ENCODE assay signal across 21 cellular contexts in the genomic region with DNA sequence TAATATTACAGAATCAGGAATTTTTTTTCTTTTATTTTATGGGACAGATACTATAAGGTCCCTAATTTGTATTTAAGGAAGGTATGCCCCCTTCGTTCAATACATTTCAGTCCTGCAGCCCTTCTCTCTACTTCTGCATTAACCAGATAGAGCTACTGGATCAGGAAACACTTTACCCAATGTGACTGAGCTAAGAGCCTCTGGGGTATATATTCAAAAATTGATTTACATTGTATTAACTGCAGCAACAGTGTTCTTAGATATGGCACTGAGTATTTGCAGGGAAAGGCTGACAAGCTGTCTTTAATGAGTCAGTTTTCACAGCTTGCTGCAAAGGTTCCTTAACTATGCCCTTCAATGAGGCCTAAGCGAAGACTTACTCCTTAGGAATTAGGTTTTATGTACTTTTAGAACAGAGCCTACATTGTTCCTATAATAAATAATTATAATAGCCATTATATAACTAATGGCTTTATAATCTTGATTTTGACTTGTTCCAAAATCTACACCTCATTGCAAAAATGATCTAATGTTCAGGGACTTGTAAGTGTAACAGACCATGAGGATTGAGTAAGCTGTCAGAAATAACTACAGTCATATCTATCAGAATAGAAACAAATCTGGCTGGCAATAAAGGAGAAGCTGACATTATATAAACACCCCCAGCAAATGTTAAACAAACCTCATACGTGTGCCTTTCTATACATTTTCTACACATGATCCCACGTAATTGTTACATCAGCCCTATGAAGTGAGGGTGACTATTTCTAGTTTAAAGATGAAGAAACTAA. TPM values are rescaled to one million over a fixed set of nuclear protein-coding genes. Genes with fewer than 3 reads are reported as not detected.
"Had no signal": no experiment of that assay in that cellular context is flagged by ENCODE, and none has a peak within 500 bp of the region (broad histone marks: within the 10 kb centered on the region; RNA-seq: fewer than 3 reads in every experiment).

No MANE protein-coding gene starts in this region.

- H3K36me3 ChIP-seq: stomach, thoracic aorta had no signal

- H3K27ac Mint-ChIP-seq: activated B cell treated with CpG ODN at 0.5 μM for 24 hours; activated CD8-positive, alpha-beta T cell treated with anti-CD3 and anti-CD28 coated beads, Interleukin-2, amount 10 ng/mL, durations not matched to agents 7 days and 5 days; activated naive CD8-positive, alpha-beta T cell treated with anti-CD3 and anti-CD28 coated beads for 36 hours; progenitor cell of endocrine pancreas had no signal

- H3K9me3 Mint-ChIP-seq: activated B cell treated with CpG ODN at 0.5 μM for 24 hours; activated naive CD8-positive, alpha-beta T cell treated with anti-CD3 and anti-CD28 coated beads for 36 hours; nephron progenitor cell had no signal

- H3K27me3 ChIP-seq: stomach had no signal

- H3K4me3 Mint-ChIP-seq: activated B cell treated with CpG ODN at 0.5 μM for 24 hours; activated CD8-positive, alpha-beta T cell treated with anti-CD3 and anti-CD28 coated beads, Interleukin-2, amount 10 ng/mL, durations not matched to agents 7 days and 5 days; activated naive CD8-positive, alpha-beta T cell treated with anti-CD3 and anti-CD28 coated beads for 36 hours; nephron progenitor cell had no signal

- ATAC-seq: activated CD8-positive, alpha-beta T cell treated with anti-CD3 and anti-CD28 coated beads, Interleukin-2, amount 10 ng/mL, durations not matched to agents 7 days and 5 days had no signal

- H3K9me3 ChIP-seq: stomach, thoracic aorta had no signal

- H3K36me3 Mint-ChIP-seq: activated naive CD8-positive, alpha-beta T cell treated with anti-CD3 and anti-CD28 coated beads for 36 hours had no signal

- H3K4me1 Mint-ChIP-seq: activated B cell treated with CpG ODN at 0.5 μM for 24 hours; activated naive CD8-positive, alpha-beta T cell treated with anti-CD3 and anti-CD28 coated beads for 36 hours had no signal

- DNase-seq: activated B cell treated with CpG ODN at 0.5 μM for 24 hours; activated CD4-positive, alpha-beta T cell treated with anti-CD3 and anti-CD28 coated beads for 48 hours; activated CD8-positive, alpha-beta memory T cell treated with anti-CD3 and anti-CD28 coated beads, Interleukin-2, amount 50 U/mL, for 4 hours; activated CD8-positive, alpha-beta T cell treated with anti-CD3 and anti-CD28 coated beads, Interleukin-2, amount 10 ng/mL, durations not matched to agents 7 days and 5 days; activated naive CD8-positive, alpha-beta T cell treated with anti-CD3 and anti-CD28 coated beads for 36 hours; anterior cingulate cortex; erythroblast; kidney; stomach had no signal

- FAIRE-seq: bronchial epithelial cell, colon, kidney, TTC549 had no signal

- H3K4me3 ChIP-seq: stomach, thoracic aorta had no signal

- H3K27me3 Mint-ChIP-seq: activated B cell treated with CpG ODN at 0.5 μM for 24 hours, progenitor cell of endocrine pancreas had no signal

RNA-seq across cellular contexts. Expression of a gene that starts 55.0 kb away (rescaled TPM):
- total RNA-seq: activated B cell treated with CpG ODN at 0.5 μM for 24 hours; activated CD8-positive, alpha-beta T cell treated with anti-CD3 and anti-CD28 coated beads, Interleukin-2, amount 10 ng/mL, durations not matched to agents 7 days and 5 days; activated naive CD8-positive, alpha-beta T cell treated with anti-CD3 and anti-CD28 coated beads for 36 hours; bronchial epithelial cell; kidney; liver; mesenteric fat pad; omental fat pad; progenitor cell of endocrine pancreas; sciatic nerve; stomach; T-helper 2 cell treated with Interferon-gamma antibody and Interleukin-4, amounts not matched to agents 100 ng/mL and 5 ng/mL, for 36 hours; thoracic aorta; ureter had no signal
- polyA plus RNA-seq: stomach had no signal
